Comparison of ENCODE assay signal across 10 cellular contexts in the genomic region with DNA sequence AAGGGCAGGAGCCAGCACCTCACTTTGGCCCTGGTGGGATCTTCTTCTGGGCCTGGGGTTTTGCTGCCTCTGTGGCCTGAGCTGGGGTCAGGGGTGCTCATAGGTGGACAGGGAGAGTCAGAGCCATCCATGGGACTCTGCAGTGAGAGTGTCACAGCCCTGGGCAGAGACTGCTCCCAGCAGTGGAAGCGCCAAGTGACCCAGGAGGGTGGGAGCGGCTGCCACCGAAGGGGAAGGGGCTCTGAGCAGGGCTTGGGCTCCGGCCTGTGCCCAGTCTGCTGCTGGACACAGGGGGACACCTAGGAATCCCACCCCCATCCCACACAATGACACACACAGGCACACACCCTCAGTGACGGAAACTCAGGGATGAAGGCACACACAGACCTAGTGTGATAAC. TPM values are rescaled to one million over a fixed set of nuclear protein-coding genes. Genes with fewer than 3 reads are reported as not detected.
"Had no signal": no experiment of that assay in that cellular context is flagged by ENCODE, and none has a peak within 500 bp of the region (broad histone marks: within the 10 kb centered on the region; RNA-seq: fewer than 3 reads in every experiment).

No MANE protein-coding gene starts in this region.

- ATAC-seq: GM23338, HCT116 had no signal

- H3K9me3 ChIP-seq: HAP-1 had no signal

- DNase-seq: H7, HFFc6 had no signal

- H3K4me3 ChIP-seq: GM23338, HAP-1 had no signal

- H3K36me3 ChIP-seq: HAP-1 had no signal

- H2AFZ ChIP-seq: GM23338 had no signal

- H3K27ac ChIP-seq: HL-60 had no signal

- FAIRE-seq: HepG2 had no signal

- H3K4me2 ChIP-seq: GM23338 had no signal

- H3K4me1 ChIP-seq: HAP-1 had no signal

RNA-seq across cellular contexts. Expression of a gene that starts 0.4 kb away (rescaled TPM):
- total RNA-seq: H4, HepG2, HT1080 had no signal
- polyA plus RNA-seq: IgD-negative memory B cell had no signal

RNA-seq across cellular contexts. Expression of a gene that starts 22.1 kb away (rescaled TPM):
- total RNA-seq: H4, HepG2, HFFc6, HT1080 had no signal
- polyA plus RNA-seq: IgD-negative memory B cell had no signal

RNA-seq across cellular contexts. Expression of a gene that starts 26.1 kb away (rescaled TPM):
- total RNA-seq: GM23338, H4, HepG2, HT1080 had no signal
- polyA plus RNA-seq: IgD-negative memory B cell had no signal

RNA-seq across cellular contexts. Expression of a gene that starts 29.5 kb away (rescaled TPM):
- total RNA-seq: HepG2 had no signal
- polyA plus RNA-seq: IgD-negative memory B cell had no signal

RNA-seq across cellular contexts. Expression of a gene that starts 39.9 kb away (rescaled TPM):
- total RNA-seq: GM23338, H4, HFFc6, HT1080 had no signal
- polyA plus RNA-seq: GM23338, IgD-negative memory B cell had no signal
